Comparison of ENCODE assay signal across 1 cellular context in the genomic region with DNA sequence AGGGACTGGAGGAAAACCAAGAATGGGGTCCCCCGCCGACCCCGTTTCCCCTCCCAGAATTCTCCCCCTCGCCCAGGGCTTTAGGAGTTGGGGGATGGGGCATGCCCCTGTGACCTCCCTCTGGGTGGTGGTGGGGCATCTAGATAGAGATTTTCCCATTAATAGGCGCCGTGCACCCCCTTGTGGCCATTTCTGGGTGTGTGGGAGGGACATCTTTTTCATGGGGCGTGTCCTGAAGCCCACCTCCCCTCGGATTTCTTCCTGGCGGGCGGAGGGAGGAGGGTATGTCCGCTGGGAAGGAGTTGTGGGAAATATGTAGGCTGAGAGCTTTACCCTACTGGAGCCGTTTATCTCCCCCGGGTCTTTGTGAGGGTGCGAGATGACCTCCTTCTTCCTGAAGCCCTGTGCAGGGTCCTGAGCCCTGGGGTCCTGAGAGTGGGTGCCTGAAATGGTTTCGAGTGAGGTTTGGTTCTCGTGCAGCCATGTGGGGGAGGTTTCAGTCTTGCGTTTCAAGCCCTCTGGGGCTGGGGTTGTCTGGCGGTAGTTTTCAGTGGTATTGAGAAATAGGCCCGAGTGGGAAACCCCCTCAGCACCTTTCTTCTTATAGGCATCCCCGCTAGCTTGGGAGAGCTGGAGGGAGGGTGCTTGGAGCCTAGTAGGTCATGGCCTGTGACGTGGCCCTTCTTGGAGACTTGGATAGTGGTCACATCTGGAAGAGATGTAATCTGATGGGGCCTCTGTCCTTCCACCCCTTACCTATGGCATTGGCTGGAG.
TF ChIP-seq lines count a peak whose summit lies in the region.

No MANE protein-coding gene starts in this region.

TF ChIP-seq in GM12878, 131 proteins besides CTCF, POLR2A, EP300 and RAD21 (continues in another document):
- no peak for TF ChIP-seq KAT2A (conservative IDR thresholded peaks at IDR 0.05; ENCODE audit: control insufficient read depth, low read depth, low read length)
- no peak for TF ChIP-seq TCF3 (IDR thresholded peaks at IDR 0.05; ENCODE audit: borderline replicate concordance, insufficient read depth, low read depth, low read length)
- TF ChIP-seq CREB1 (IDR thresholded peaks at IDR 0.05; ENCODE audit: low read depth): no peak; the same call in 1 of the 2 replicates
- TF ChIP-seq SIN3A (IDR thresholded peaks at IDR 0.05; ENCODE audit: low read depth, low read length): no peak; the same call in 1 of the 2 replicates
- no peak for TF ChIP-seq SPI1 (IDR thresholded peaks at IDR 0.05; ENCODE audit: borderline replicate concordance, insufficient read depth, low read depth, low read length)
- no peak for TF ChIP-seq TARDBP (IDR thresholded peaks at IDR 0.05; ENCODE audit: borderline replicate concordance)
- TF ChIP-seq, protein P1, sequence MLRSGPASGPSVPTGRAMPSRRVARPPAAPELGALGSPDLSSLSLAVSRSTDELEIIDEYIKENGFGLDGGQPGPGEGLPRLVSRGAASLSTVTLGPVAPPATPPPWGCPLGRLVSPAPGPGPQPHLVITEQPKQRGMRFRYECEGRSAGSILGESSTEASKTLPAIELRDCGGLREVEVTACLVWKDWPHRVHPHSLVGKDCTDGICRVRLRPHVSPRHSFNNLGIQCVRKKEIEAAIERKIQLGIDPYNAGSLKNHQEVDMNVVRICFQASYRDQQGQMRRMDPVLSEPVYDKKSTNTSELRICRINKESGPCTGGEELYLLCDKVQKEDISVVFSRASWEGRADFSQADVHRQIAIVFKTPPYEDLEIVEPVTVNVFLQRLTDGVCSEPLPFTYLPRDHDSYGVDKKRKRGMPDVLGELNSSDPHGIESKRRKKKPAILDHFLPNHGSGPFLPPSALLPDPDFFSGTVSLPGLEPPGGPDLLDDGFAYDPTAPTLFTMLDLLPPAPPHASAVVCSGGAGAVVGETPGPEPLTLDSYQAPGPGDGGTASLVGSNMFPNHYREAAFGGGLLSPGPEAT (IDR thresholded peaks at IDR 0.05; ENCODE audit: low read depth): peak; percentile 77
- TF ChIP-seq YY1 (IDR thresholded peaks at IDR 0.05; ENCODE audit: low read depth, low read length): peak; percentile 7; the same call in 1 of the 2 replicates
- TF ChIP-seq HDGF (IDR thresholded peaks at IDR 0.05): no peak
- peak; percentile 39; the same call in 1 of the 2 replicates for TF ChIP-seq SMC3 (IDR thresholded peaks at IDR 0.05; ENCODE audit: borderline replicate concordance, low read length)
- TF ChIP-seq ZNF384 (IDR thresholded peaks at IDR 0.05; ENCODE audit: borderline replicate concordance, low read depth, low read length): no peak
- TF ChIP-seq POU2F2 (IDR thresholded peaks at IDR 0.05; ENCODE audit: borderline replicate concordance, low read depth, low read length): peak; percentile 55; the same call in 2 of the 3 replicates
- no peak for TF ChIP-seq NFXL1 (IDR thresholded peaks at IDR 0.05; ENCODE audit: borderline replicate concordance)
- no peak for TF ChIP-seq SMAD1 (IDR thresholded peaks at IDR 0.05; ENCODE audit: low read depth, partially characterized antibody)
- TF ChIP-seq SREBF2 (IDR thresholded peaks at IDR 0.05; ENCODE audit: low read length): no peak
- no peak for TF ChIP-seq STAT1 (conservative IDR thresholded peaks at IDR 0.05)
- TF ChIP-seq, protein P2, sequence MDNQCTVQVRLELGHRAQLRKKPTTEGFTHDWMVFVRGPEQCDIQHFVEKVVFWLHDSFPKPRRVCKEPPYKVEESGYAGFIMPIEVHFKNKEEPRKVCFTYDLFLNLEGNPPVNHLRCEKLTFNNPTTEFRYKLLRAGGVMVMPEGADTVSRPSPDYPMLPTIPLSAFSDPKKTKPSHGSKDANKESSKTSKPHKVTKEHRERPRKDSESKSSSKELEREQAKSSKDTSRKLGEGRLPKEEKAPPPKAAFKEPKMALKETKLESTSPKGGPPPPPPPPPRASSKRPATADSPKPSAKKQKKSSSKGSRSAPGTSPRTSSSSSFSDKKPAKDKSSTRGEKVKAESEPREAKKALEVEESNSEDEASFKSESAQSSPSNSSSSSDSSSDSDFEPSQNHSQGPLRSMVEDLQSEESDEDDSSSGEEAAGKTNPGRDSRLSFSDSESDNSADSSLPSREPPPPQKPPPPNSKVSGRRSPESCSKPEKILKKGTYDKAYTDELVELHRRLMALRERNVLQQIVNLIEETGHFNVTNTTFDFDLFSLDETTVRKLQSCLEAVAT (IDR thresholded peaks at IDR 0.05): no peak; the same call in 1 of the 2 replicates
- no peak for TF ChIP-seq ZBED1 (IDR thresholded peaks at IDR 0.05; ENCODE audit: borderline replicate concordance)
- no peak for TF ChIP-seq ZZZ3 (IDR thresholded peaks at IDR 0.05; ENCODE audit: control insufficient read depth, insufficient read length, low read depth)
- TF ChIP-seq KLF5 (IDR thresholded peaks at IDR 0.05; ENCODE audit: partially characterized antibody): no peak
- TF ChIP-seq, protein P3, sequence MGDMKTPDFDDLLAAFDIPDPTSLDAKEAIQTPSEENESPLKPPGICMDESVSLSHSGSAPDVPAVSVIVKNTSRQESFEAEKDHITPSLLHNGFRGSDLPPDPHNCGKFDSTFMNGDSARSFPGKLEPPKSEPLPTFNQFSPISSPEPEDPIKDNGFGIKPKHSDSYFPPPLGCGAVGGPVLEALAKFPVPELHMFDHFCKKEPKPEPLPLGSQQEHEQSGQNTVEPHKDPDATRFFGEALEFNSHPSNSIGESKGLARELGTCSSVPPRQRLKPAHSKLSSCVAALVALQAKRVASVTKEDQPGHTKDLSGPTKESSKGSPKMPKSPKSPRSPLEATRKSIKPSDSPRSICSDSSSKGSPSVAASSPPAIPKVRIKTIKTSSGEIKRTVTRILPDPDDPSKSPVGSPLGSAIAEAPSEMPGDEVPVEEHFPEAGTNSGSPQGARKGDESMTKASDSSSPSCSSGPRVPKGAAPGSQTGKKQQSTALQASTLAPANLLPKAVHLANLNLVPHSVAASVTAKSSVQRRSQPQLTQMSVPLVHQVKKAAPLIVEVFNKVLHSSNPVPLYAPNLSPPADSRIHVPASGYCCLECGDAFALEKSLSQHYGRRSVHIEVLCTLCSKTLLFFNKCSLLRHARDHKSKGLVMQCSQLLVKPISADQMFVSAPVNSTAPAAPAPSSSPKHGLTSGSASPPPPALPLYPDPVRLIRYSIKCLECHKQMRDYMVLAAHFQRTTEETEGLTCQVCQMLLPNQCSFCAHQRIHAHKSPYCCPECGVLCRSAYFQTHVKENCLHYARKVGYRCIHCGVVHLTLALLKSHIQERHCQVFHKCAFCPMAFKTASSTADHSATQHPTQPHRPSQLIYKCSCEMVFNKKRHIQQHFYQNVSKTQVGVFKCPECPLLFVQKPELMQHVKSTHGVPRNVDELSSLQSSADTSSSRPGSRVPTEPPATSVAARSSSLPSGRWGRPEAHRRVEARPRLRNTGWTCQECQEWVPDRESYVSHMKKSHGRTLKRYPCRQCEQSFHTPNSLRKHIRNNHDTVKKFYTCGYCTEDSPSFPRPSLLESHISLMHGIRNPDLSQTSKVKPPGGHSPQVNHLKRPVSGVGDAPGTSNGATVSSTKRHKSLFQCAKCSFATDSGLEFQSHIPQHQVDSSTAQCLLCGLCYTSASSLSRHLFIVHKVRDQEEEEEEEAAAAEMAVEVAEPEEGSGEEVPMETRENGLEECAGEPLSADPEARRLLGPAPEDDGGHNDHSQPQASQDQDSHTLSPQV (IDR thresholded peaks at IDR 0.05): no peak
- no peak for TF ChIP-seq HDAC2 (IDR thresholded peaks at IDR 0.05)
- TF ChIP-seq SP1 (IDR thresholded peaks at IDR 0.05; ENCODE audit: low read depth, low read length): no peak
- TF ChIP-seq, protein P4, sequence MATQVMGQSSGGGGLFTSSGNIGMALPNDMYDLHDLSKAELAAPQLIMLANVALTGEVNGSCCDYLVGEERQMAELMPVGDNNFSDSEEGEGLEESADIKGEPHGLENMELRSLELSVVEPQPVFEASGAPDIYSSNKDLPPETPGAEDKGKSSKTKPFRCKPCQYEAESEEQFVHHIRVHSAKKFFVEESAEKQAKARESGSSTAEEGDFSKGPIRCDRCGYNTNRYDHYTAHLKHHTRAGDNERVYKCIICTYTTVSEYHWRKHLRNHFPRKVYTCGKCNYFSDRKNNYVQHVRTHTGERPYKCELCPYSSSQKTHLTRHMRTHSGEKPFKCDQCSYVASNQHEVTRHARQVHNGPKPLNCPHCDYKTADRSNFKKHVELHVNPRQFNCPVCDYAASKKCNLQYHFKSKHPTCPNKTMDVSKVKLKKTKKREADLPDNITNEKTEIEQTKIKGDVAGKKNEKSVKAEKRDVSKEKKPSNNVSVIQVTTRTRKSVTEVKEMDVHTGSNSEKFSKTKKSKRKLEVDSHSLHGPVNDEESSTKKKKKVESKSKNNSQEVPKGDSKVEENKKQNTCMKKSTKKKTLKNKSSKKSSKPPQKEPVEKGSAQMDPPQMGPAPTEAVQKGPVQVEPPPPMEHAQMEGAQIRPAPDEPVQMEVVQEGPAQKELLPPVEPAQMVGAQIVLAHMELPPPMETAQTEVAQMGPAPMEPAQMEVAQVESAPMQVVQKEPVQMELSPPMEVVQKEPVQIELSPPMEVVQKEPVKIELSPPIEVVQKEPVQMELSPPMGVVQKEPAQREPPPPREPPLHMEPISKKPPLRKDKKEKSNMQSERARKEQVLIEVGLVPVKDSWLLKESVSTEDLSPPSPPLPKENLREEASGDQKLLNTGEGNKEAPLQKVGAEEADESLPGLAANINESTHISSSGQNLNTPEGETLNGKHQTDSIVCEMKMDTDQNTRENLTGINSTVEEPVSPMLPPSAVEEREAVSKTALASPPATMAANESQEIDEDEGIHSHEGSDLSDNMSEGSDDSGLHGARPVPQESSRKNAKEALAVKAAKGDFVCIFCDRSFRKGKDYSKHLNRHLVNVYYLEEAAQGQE (IDR thresholded peaks at IDR 0.05; ENCODE audit: low read depth, low read length): no peak
- TF ChIP-seq MYC (IDR thresholded peaks at IDR 0.05; ENCODE audit: insufficient read depth, insufficient read length, insufficient replicate concordance, low read length, severe bottlenecking): no peak
- no peak for TF ChIP-seq SMAD5 (IDR thresholded peaks at IDR 0.05; ENCODE audit: low read depth)
- TF ChIP-seq LARP7 (IDR thresholded peaks at IDR 0.05): no peak
- no peak for TF ChIP-seq ZNF622 (IDR thresholded peaks at IDR 0.05)
- TF ChIP-seq ZSCAN29 (IDR thresholded peaks at IDR 0.05): no peak
- TF ChIP-seq, protein P5, sequence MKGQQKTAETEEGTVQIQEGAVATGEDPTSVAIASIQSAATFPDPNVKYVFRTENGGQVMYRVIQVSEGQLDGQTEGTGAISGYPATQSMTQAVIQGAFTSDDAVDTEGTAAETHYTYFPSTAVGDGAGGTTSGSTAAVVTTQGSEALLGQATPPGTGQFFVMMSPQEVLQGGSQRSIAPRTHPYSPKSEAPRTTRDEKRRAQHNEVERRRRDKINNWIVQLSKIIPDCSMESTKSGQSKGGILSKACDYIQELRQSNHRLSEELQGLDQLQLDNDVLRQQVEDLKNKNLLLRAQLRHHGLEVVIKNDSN (IDR thresholded peaks at IDR 0.05; ENCODE audit: borderline replicate concordance, extremely low read length, insufficient read depth, low read depth, low read length): no peak
- TF ChIP-seq, protein P6, sequence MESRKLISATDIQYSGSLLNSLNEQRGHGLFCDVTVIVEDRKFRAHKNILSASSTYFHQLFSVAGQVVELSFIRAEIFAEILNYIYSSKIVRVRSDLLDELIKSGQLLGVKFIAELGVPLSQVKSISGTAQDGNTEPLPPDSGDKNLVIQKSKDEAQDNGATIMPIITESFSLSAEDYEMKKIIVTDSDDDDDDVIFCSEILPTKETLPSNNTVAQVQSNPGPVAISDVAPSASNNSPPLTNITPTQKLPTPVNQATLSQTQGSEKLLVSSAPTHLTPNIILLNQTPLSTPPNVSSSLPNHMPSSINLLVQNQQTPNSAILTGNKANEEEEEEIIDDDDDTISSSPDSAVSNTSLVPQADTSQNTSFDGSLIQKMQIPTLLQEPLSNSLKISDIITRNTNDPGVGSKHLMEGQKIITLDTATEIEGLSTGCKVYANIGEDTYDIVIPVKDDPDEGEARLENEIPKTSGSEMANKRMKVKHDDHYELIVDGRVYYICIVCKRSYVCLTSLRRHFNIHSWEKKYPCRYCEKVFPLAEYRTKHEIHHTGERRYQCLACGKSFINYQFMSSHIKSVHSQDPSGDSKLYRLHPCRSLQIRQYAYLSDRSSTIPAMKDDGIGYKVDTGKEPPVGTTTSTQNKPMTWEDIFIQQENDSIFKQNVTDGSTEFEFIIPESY (IDR thresholded peaks at IDR 0.05): no peak
- no peak for TF ChIP-seq TCF7 (IDR thresholded peaks at IDR 0.05; ENCODE audit: borderline replicate concordance)
- no peak for TF ChIP-seq ETV6 (conservative IDR thresholded peaks at IDR 0.05 in 1 of 2, IDR thresholded peaks at IDR 0.05 in 1 of 2; ENCODE audit: borderline replicate concordance in 1 of 2, low read depth in 1 of 2)
- peak; percentile 39; the same call in 1 of the 2 replicates for TF ChIP-seq MTA3 (IDR thresholded peaks at IDR 0.05; ENCODE audit: borderline replicate concordance, low read length)
- TF ChIP-seq CBFB (IDR thresholded peaks at IDR 0.05; ENCODE audit: low read depth): no peak
- no peak for TF ChIP-seq IRF4 (IDR thresholded peaks at IDR 0.05; ENCODE audit: low read depth, low read length)
- peak; percentile 85 to 87; a peak in 3 of 4 replicates for TF ChIP-seq BHLHE40 (IDR thresholded peaks at IDR 0.05; ENCODE audit: borderline replicate concordance in 1 of 2, low read depth in 2 of 2, low read length in 1 of 2)
- TF ChIP-seq, protein P7, sequence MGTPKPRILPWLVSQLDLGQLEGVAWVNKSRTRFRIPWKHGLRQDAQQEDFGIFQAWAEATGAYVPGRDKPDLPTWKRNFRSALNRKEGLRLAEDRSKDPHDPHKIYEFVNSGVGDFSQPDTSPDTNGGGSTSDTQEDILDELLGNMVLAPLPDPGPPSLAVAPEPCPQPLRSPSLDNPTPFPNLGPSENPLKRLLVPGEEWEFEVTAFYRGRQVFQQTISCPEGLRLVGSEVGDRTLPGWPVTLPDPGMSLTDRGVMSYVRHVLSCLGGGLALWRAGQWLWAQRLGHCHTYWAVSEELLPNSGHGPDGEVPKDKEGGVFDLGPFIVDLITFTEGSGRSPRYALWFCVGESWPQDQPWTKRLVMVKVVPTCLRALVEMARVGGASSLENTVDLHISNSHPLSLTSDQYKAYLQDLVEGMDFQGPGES (IDR thresholded peaks at IDR 0.05): no peak
- no peak for TF ChIP-seq BACH1 (IDR thresholded peaks at IDR 0.05; ENCODE audit: borderline replicate concordance)
- TF ChIP-seq, protein P8, sequence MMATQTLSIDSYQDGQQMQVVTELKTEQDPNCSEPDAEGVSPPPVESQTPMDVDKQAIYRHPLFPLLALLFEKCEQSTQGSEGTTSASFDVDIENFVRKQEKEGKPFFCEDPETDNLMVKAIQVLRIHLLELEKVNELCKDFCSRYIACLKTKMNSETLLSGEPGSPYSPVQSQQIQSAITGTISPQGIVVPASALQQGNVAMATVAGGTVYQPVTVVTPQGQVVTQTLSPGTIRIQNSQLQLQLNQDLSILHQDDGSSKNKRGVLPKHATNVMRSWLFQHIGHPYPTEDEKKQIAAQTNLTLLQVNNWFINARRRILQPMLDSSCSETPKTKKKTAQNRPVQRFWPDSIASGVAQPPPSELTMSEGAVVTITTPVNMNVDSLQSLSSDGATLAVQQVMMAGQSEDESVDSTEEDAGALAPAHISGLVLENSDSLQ (IDR thresholded peaks at IDR 0.05): no peak
- TF ChIP-seq FOXK2 (IDR thresholded peaks at IDR 0.05): no peak
- no peak for TF ChIP-seq JUNB (IDR thresholded peaks at IDR 0.05)
- peak; percentile 68 for TF ChIP-seq MXI1 (IDR thresholded peaks at IDR 0.05; ENCODE audit: low read depth, low read length)
- peak in 1 of 2 experiments; percentile 59; a peak in 1 of 4 replicates for TF ChIP-seq CEBPB (IDR thresholded peaks at IDR 0.05; ENCODE audit: borderline replicate concordance in 1 of 2, low read depth in 2 of 2, low read length in 2 of 2)
- no peak for TF ChIP-seq MEF2B (IDR thresholded peaks at IDR 0.05; ENCODE audit: partially characterized antibody, poor library complexity, severe bottlenecking)
- TF ChIP-seq SREBF1 (IDR thresholded peaks at IDR 0.05; ENCODE audit: low read length): no peak
